ENCODE assay signal across 12 cellular contexts in genomic region chr1:246291141-246291540, GRCh38.
"Had no signal": no experiment of that assay in that cellular context is flagged by ENCODE, and none has a peak within 500 bp of the region (broad histone marks: within the 10 kb centered on the region; RNA-seq: fewer than 3 reads in every experiment).

No MANE protein-coding gene starts in this region.

- ATAC-seq: activated CD8-positive, alpha-beta T cell treated with anti-CD3 and anti-CD28 coated beads for 36 hours; activated T-cell treated with anti-CD3 and anti-CD28 coated beads, Interleukin-2, amount 50 U/mL, for 72 hours; sciatic nerve; stimulated activated memory B cell treated with anti-CD40 and anti-IgM and Interleukin-4, amounts not matched to agents 10 μg/mL and 1 μg/mL and 100 μg/mL, for 72 hours had no signal

- H3K4me3 ChIP-seq: spleen, tibial nerve had no signal

- DNase-seq: activated CD8-positive, alpha-beta memory T cell treated with anti-CD3 and anti-CD28 coated beads, Interleukin-2, amount 50 U/mL, for 4 hours; activated CD8-positive, alpha-beta T cell treated with anti-CD3 and anti-CD28 coated beads for 36 hours; activated gamma-delta T cell treated with Interleukin-2 at 50 U/mL for 16 hours; activated naive CD8-positive, alpha-beta T cell treated with anti-CD3 and anti-CD28 coated beads for 36 hours; activated T-cell treated with anti-CD3 and anti-CD28 coated beads, Interleukin-2, amount 50 U/mL, for 72 hours; brain microvascular endothelial cell; nephron progenitor cell; spleen; stimulated activated CD4-positive, alpha-beta T cell treated with anti-CD3 and anti-CD28 coated beads, Interleukin-1b, Interleukin-23, amount 100 ng/mL, for 48 hours had no signal

- H3K27ac ChIP-seq: brain microvascular endothelial cell, spleen, tibial nerve had no signal

- H3K9me3 ChIP-seq: spleen, tibial nerve had no signal

- H3K36me3 ChIP-seq: brain microvascular endothelial cell, spleen, tibial nerve had no signal
